9 cellular contexts compared by ENCODE assay signal in genomic region chr16:3173892-3174617, GRCh38. TPM values are rescaled to one million over a fixed set of nuclear protein-coding genes. Genes with fewer than 3 reads are reported as not detected.
DNase-seq lines count a peak whose midpoint lies in the region; ATAC-seq and TF ChIP-seq lines count a peak whose summit lies in the region.
"Had no signal": no experiment of that assay in that cellular context is flagged by ENCODE, and none has a peak within 500 bp of the region (broad histone marks: within the 10 kb centered on the region; RNA-seq: fewer than 3 reads in every experiment).

No MANE protein-coding gene starts in this region.

- peak; percentile 63 for TF ChIP-seq CTCF in Calu3 (IDR thresholded peaks at IDR 0.05; ENCODE audit: unreplicated experiment)
- TF ChIP-seq CTCF in foreskin keratinocyte (conservative IDR thresholded peaks at IDR 0.05), result peak; percentile 63

- peaks cover 87% of the 10 kb centered on the region for H3K27me3 Mint-ChIP-seq in Calu3 (ENCODE audit: unreplicated experiment)

- no peaks in the 10 kb centered on the region for H3K36me3 ChIP-seq in H7 (replicated peaks; ENCODE audit: control insufficient read depth, insufficient read depth, low read length)

- H3K27ac Mint-ChIP-seq in Calu3 (ENCODE audit: unreplicated experiment), result no peak overlapping the region

- peaks cover 26% of the 10 kb centered on the region for H3K27me3 ChIP-seq in H7 (ENCODE audit: control insufficient read depth, insufficient read depth, low read length)
- peaks cover 14% of the 10 kb centered on the region for H3K27me3 ChIP-seq in foreskin keratinocyte

- H3K9me3 Mint-ChIP-seq in Calu3 (ENCODE audit: low read depth, unreplicated experiment), result no peaks in the 10 kb centered on the region

- H3K27ac ChIP-seq in foreskin keratinocyte, result peak overlapping the region; percentile 29

- peak; percentile 43 for DNase-seq in Calu3
- DNase-seq in H7, result peak; percentile 92
- peak; percentile 80 for DNase-seq in SK-MEL-5 (ENCODE audit: low read depth, low spot score)
- DNase-seq in foreskin keratinocyte, result peak; percentile 64 to 83
- DNase-seq in NCI-H2107 (lab: John Stamatoyannopoulos, UW), result no peak

- CTCF ChIA-PET in Calu3 (lab: Charles Lee), result interaction anchor here (0.6 to 1.3 kb wide), 3 partner anchors 13 to 114 kb away, joined by 3 to 5 read pairs (median 3); no protein-coding TSS in a partner anchor

- peak overlapping the region; percentile 53 for H3K4me3 ChIP-seq in H7 (ENCODE audit: insufficient read depth, low read depth, low read length)

- no peaks in the 10 kb centered on the region for H3K4me1 ChIP-seq in foreskin keratinocyte

- peaks cover 28% of the 10 kb centered on the region for H3K4me1 Mint-ChIP-seq in Calu3 (ENCODE audit: low read depth, unreplicated experiment)

- peak overlapping the region; percentile 33 for H3K4me3 Mint-ChIP-seq in Calu3 (ENCODE audit: low read depth, unreplicated experiment)

- intact Hi-C loops in Calu3 (cut with micrococcal nuclease; ENCODE audit: unreplicated experiment), result no loop called here

- peaks cover 37% of the 10 kb centered on the region for H3K36me3 Mint-ChIP-seq in Calu3 (ENCODE audit: insufficient read depth, unreplicated experiment)

- peak; percentile 64 for ATAC-seq in foreskin keratinocyte
- ATAC-seq in HG02938 (IDR thresholded peaks at IDR 0.05; ENCODE audit: unreplicated experiment), result no peak
- no peak for ATAC-seq in GM21390 (IDR thresholded peaks at IDR 0.05; ENCODE audit: unreplicated experiment)
- no peak for ATAC-seq in HG03095 (IDR thresholded peaks at IDR 0.05; ENCODE audit: unreplicated experiment)

- in situ Hi-C loops in SK-MEL-5 (cut with HindIII; ENCODE audit: low pct_unique_long_range_greater_than_20kb, low sequenced_read_pairs), result no loop called here

- BruUV-seq in Calu3 (replicated peaks; lab: Mats Ljungman, UMichigan), result no TSS peak

RNA-seq across cellular contexts. Expression of gene OR1F1, which starts 13.9 kb away (rescaled TPM):
- total RNA-seq in Calu3 (2022), result 0.40 and 0.54 TPM in 2 replicates
- total RNA-seq in H7 (2014; rRNA removed; shearing (Covaris generic)), result not detected in 2 replicates
- 0.21 TPM in 1 of 2 replicates, not detected in the other for total RNA-seq in SK-MEL-5 (2014; rRNA removed; shearing (Covaris generic))
- polyA plus RNA-seq in SK-MEL-5 (2015; cell fraction: cytosol; rRNA removed), result 1.00 and 1.7 TPM in 2 replicates
- 1.2 and 1.9 TPM in 2 replicates for polyA plus RNA-seq in SK-MEL-5 (2015; cell fraction: nucleus; rRNA removed)
- total RNA-seq in foreskin keratinocyte, result 0.25 and 0.44 TPM in 2 replicates
- polyA plus RNA-seq in foreskin keratinocyte, result 0.07 TPM in 1 of 2 replicates, not detected in the other
- total RNA-seq: activated CD8-positive, alpha-beta memory T cell treated with anti-CD3 and anti-CD28 coated beads for 36 hours had no signal

RNA-seq across cellular contexts. Expression of gene ZNF213, which starts 39.2 kb away (rescaled TPM):
- total RNA-seq in Calu3 (2022) (9.8 and 11.8 TPM in 2 replicates), foreskin keratinocyte (4.4 and 5.4 TPM in 2 replicates)
- total RNA-seq in H7 (2014; rRNA removed; shearing (Covaris generic)), result 5.5 and 6.3 TPM in 2 replicates
- 0.85 and 1.8 TPM in 2 replicates for total RNA-seq in SK-MEL-5 (2014; rRNA removed; shearing (Covaris generic))
- 8.9 and 11.2 TPM in 2 replicates for polyA plus RNA-seq in SK-MEL-5 (2015; cell fraction: cytosol; rRNA removed)
- 10.4 and 15.7 TPM in 2 replicates for polyA plus RNA-seq in SK-MEL-5 (2015; cell fraction: nucleus; rRNA removed)
- polyA plus RNA-seq in foreskin keratinocyte, result 5.7 and 6.5 TPM in 2 replicates
